In genomic region chr6:33017694-33018353, GRCh38 we compare ENCODE assay signal across 14 cellular contexts. TPM values are rescaled to one million over a fixed set of nuclear protein-coding genes. Genes with fewer than 3 reads are reported as not detected.
DNase-seq lines count a peak whose midpoint lies in the region; ATAC-seq and TF ChIP-seq lines count a peak whose summit lies in the region.
"Had no signal": no experiment of that assay in that cellular context is flagged by ENCODE, and none has a peak within 500 bp of the region (broad histone marks: within the 10 kb centered on the region; RNA-seq: fewer than 3 reads in every experiment).

No MANE protein-coding gene starts in this region.

- no peak for ATAC-seq in stimulated activated effector memory CD8-positive, alpha-beta T cell treated with anti-CD3 and anti-CD28 coated beads, Interleukin-12 subunit alpha, Interleukin-12 subunit beta, amount 100 ng/mL, for 72 hours
- ATAC-seq in foreskin keratinocyte, result no peak

- no peak for TF ChIP-seq POLR2A in esophagus muscularis mucosa (IDR thresholded peaks at IDR 0.05; ENCODE audit: low read depth)

- H4K20me1 ChIP-seq in KMS-11 (ENCODE audit: insufficient read depth), result no peaks in the 10 kb centered on the region

- no peaks in the 10 kb centered on the region for H3K79me2 ChIP-seq in KMS-11 (ENCODE audit: insufficient read depth, low read depth)

- 84% methylated on average over 3 of the region's 3 CpGs for whole genome bisulfite sequencing in esophagus muscularis mucosa

- no peak overlapping the region for H3K4me2 ChIP-seq in KMS-11
- H3K4me2 ChIP-seq: SK-N-SH had no signal

- H3K4me3 Mint-ChIP-seq in T-helper 1 cell treated with Interleukin-12 subunit alpha and Interleukin-12 subunit beta and Interleukin-4 antibody, amounts not matched to agents 30 μg/mL and 1 μg/mL, for 36 hours, result no peak overlapping the region
- H3K4me3 Mint-ChIP-seq in stimulated activated effector memory CD8-positive, alpha-beta T cell treated with anti-CD3 and anti-CD28 coated beads, Interleukin-12 subunit alpha, Interleukin-12 subunit beta, amount 100 ng/mL, for 72 hours, result no peak overlapping the region

- no peak for DNase-seq in T-helper 1 cell
- no peak for DNase-seq in esophagus muscularis mucosa (ENCODE audit: extremely low spot score)
- DNase-seq in stimulated activated effector memory CD8-positive, alpha-beta T cell treated with anti-CD3 and anti-CD28 coated beads, Interleukin-12 subunit alpha, Interleukin-12 subunit beta, amount 100 ng/mL, for 72 hours (ENCODE audit: low spot score in 2 of 2), result no peak
- no peak for DNase-seq in stimulated activated CD4-positive, alpha-beta T cell treated with anti-CD3 and anti-CD28 coated beads, Interleukin-2, amount 100 ng/mL, for 24 hours
- no peak for DNase-seq in foreskin keratinocyte
- no peak for DNase-seq in H7
- DNase-seq: DMS79 treated with DMSO at 0.1 percent for 48 hours; NCI-H1436 treated with DMSO at 0.1 percent for 48 hours; SK-N-SH; stimulated activated CD4-positive, alpha-beta T cell treated with anti-CD3 and anti-CD28 coated beads, Interleukin-12 subunit alpha, Interleukin-12 subunit beta, amount 100 ng/mL, for 4 hours; stimulated activated CD8-positive, alpha-beta memory T cell treated with anti-CD3 and anti-CD28 coated beads, Interleukin-4, amount 100 ng/mL, for 48 hours had no signal

- H3K27ac ChIP-seq in KMS-11 (no peak overlapping the region), esophagus muscularis mucosa (replicated peaks in 1 of 4) (peak overlapping the region; percentile 67 to 83 (median 73)), foreskin keratinocyte (no peak overlapping the region)
- H3K27ac ChIP-seq: epithelial cell of prostate had no signal

- intact Hi-C loops in esophagus muscularis mucosa (cut with DNase I), result loop anchor here (5.0 kb wide), 1 partner anchor 229 kb away; no protein-coding TSS in a partner anchor

- H3K27me3 Mint-ChIP-seq in T-helper 1 cell treated with Interleukin-12 subunit alpha and Interleukin-12 subunit beta and Interleukin-4 antibody, amounts not matched to agents 30 μg/mL and 1 μg/mL, for 36 hours (ENCODE audit: low read depth), result peaks cover 15% of the 10 kb centered on the region

- H3K9ac ChIP-seq in KMS-11, result no peak overlapping the region
- H3K9ac ChIP-seq: SK-N-SH had no signal

- H3K9me3 Mint-ChIP-seq in T-helper 1 cell treated with Interleukin-12 subunit alpha and Interleukin-12 subunit beta and Interleukin-4 antibody, amounts not matched to agents 30 μg/mL and 1 μg/mL, for 36 hours, result no peaks in the 10 kb centered on the region
- H3K9me3 Mint-ChIP-seq in stimulated activated effector memory CD8-positive, alpha-beta T cell treated with anti-CD3 and anti-CD28 coated beads, Interleukin-12 subunit alpha, Interleukin-12 subunit beta, amount 100 ng/mL, for 72 hours, result no peaks in the 10 kb centered on the region

- H3K4me1 ChIP-seq in KMS-11 (ENCODE audit: low read depth, poor library complexity, severe bottlenecking) (no peaks in the 10 kb centered on the region), esophagus muscularis mucosa (peaks cover 26 to 35% (median 33%) of the 10 kb centered on the region in 4 donors), foreskin keratinocyte (no peaks in the 10 kb centered on the region)

- no peak for TF ChIP-seq EP300 in esophagus muscularis mucosa (IDR thresholded peaks at IDR 0.05)

- TF ChIP-seq CTCF in KMS-11 (conservative IDR thresholded peaks at IDR 0.05; ENCODE audit: low read depth, low read length) (no peak), esophagus muscularis mucosa (IDR thresholded peaks at IDR 0.05) (no peak), foreskin keratinocyte (conservative IDR thresholded peaks at IDR 0.05) (no peak)

- H3K36me3 Mint-ChIP-seq in T-helper 1 cell treated with Interleukin-12 subunit alpha and Interleukin-12 subunit beta and Interleukin-4 antibody, amounts not matched to agents 30 μg/mL and 1 μg/mL, for 36 hours (ENCODE audit: low read depth), result no peaks in the 10 kb centered on the region
- no peaks in the 10 kb centered on the region for H3K36me3 Mint-ChIP-seq in stimulated activated effector memory CD8-positive, alpha-beta T cell treated with anti-CD3 and anti-CD28 coated beads, Interleukin-12 subunit alpha, Interleukin-12 subunit beta, amount 100 ng/mL, for 72 hours

- no peaks in the 10 kb centered on the region for H3K9me3 ChIP-seq in esophagus muscularis mucosa
- H3K9me3 ChIP-seq: SK-N-SH had no signal

- no peak overlapping the region for H3K4me3 ChIP-seq in KMS-11 (IDR thresholded peaks at IDR 0.05; ENCODE audit: insufficient read depth, low read depth, low read length)
- no peak overlapping the region for H3K4me3 ChIP-seq in esophagus muscularis mucosa
- no peak overlapping the region for H3K4me3 ChIP-seq in H7 (ENCODE audit: insufficient read depth, low read depth, low read length)

- 0 out of 2 replicates have a peak overlapping the region, but pooled peaks have one; percentile 2 for H2AFZ ChIP-seq in KMS-11 (ENCODE audit: low read depth)

- H3K36me3 ChIP-seq in KMS-11 (ENCODE audit: insufficient read depth), result no peaks in the 10 kb centered on the region
- no peaks in the 10 kb centered on the region for H3K36me3 ChIP-seq in esophagus muscularis mucosa
- no peaks in the 10 kb centered on the region for H3K36me3 ChIP-seq in H7 (replicated peaks; ENCODE audit: control insufficient read depth, insufficient read depth, low read length)

- H3K27me3 ChIP-seq in KMS-11 (ENCODE audit: insufficient read depth, low read depth) (no peaks in the 10 kb centered on the region), esophagus muscularis mucosa (peaks cover 0 to 39% (median 2%) of the 10 kb centered on the region in 4 donors), foreskin keratinocyte (peaks cover 80% of the 10 kb centered on the region), H7 (ENCODE audit: control insufficient read depth, insufficient read depth, low read length) (no peaks in the 10 kb centered on the region; the same call in 1 of the 2 replicates)

- H3K4me1 Mint-ChIP-seq in T-helper 1 cell treated with Interleukin-12 subunit alpha and Interleukin-12 subunit beta and Interleukin-4 antibody, amounts not matched to agents 30 μg/mL and 1 μg/mL, for 36 hours (ENCODE audit: low read depth), result peaks cover 30% of the 10 kb centered on the region
- peaks cover 28% of the 10 kb centered on the region for H3K4me1 Mint-ChIP-seq in stimulated activated effector memory CD8-positive, alpha-beta T cell treated with anti-CD3 and anti-CD28 coated beads, Interleukin-12 subunit alpha, Interleukin-12 subunit beta, amount 100 ng/mL, for 72 hours

- H3K27ac Mint-ChIP-seq in T-helper 1 cell treated with Interleukin-12 subunit alpha and Interleukin-12 subunit beta and Interleukin-4 antibody, amounts not matched to agents 30 μg/mL and 1 μg/mL, for 36 hours, result peak overlapping the region; percentile 9
- peak overlapping the region; percentile 11 for H3K27ac Mint-ChIP-seq in stimulated activated effector memory CD8-positive, alpha-beta T cell treated with anti-CD3 and anti-CD28 coated beads, Interleukin-12 subunit alpha, Interleukin-12 subunit beta, amount 100 ng/mL, for 72 hours

RNA-seq across cellular contexts. Expression of gene HLA-DOA, which starts 8.4 kb away (rescaled TPM):
- total RNA-seq in esophagus muscularis mucosa (10 to 100 TPM in 2 of 4 donors, 1 to 10 TPM in 2; 3.8 to 11.5 (median 8.3) TPM), foreskin keratinocyte (not detected in 2 replicates)
- not detected in 2 replicates for polyA plus RNA-seq in foreskin keratinocyte
- 2.3 and 6.1 TPM in 2 replicates for total RNA-seq in H7 (2014; rRNA removed; shearing (Covaris generic))
- polyA plus RNA-seq: SK-N-SH had no signal

RNA-seq across cellular contexts. Expression of gene BRD2, which starts 49.4 kb away (rescaled TPM):
- total RNA-seq in esophagus muscularis mucosa (100 to 1,000 TPM; 107 to 148 (median 118) TPM), foreskin keratinocyte (134 and 136 TPM in 2 replicates)
- polyA plus RNA-seq in foreskin keratinocyte, result 77.9 and 79.2 TPM in 2 replicates
- total RNA-seq in H7 (2014; rRNA removed; shearing (Covaris generic)), result 121 and 182 TPM in 2 replicates

RNA-seq across cellular contexts. Expression of gene HLA-DPA1, which starts 55.6 kb away (rescaled TPM):
- 10 to 100 TPM; 28.5 to 91.3 (median 65.9) TPM for total RNA-seq in esophagus muscularis mucosa
- 0.46 TPM in 1 of 2 replicates, not detected in the other for total RNA-seq in foreskin keratinocyte
- polyA plus RNA-seq in foreskin keratinocyte, result 0.03 and 0.81 TPM in 2 replicates
- 3.6 and 4.9 TPM in 2 replicates for total RNA-seq in H7 (2014; rRNA removed; shearing (Covaris generic))

RNA-seq across cellular contexts. Expression of gene HLA-DPB1, which starts 58.0 kb away (rescaled TPM):
- 10 to 100 TPM; 38.6 to 95.8 (median 61.7) TPM for total RNA-seq in esophagus muscularis mucosa
- 2.7 TPM in 1 of 2 replicates, not detected in the other for total RNA-seq in foreskin keratinocyte
- polyA plus RNA-seq in foreskin keratinocyte, result 3.7 TPM in 1 of 2 replicates, not detected in the other
- total RNA-seq in H7 (2014; rRNA removed; shearing (Covaris generic)), result 27.6 and 29.3 TPM in 2 replicates

Comparison
In these comparisons a context has a peak if more than half of its experiments do, and no peak if none do; other contexts are left out.
1. H3K27ac ChIP-seq: peak in esophagus muscularis mucosa (4 of 4); none in KMS-11 (single experiment) and foreskin keratinocyte (single experiment).